Comparison of ENCODE assay signal across 10 cellular contexts in the genomic region with DNA sequence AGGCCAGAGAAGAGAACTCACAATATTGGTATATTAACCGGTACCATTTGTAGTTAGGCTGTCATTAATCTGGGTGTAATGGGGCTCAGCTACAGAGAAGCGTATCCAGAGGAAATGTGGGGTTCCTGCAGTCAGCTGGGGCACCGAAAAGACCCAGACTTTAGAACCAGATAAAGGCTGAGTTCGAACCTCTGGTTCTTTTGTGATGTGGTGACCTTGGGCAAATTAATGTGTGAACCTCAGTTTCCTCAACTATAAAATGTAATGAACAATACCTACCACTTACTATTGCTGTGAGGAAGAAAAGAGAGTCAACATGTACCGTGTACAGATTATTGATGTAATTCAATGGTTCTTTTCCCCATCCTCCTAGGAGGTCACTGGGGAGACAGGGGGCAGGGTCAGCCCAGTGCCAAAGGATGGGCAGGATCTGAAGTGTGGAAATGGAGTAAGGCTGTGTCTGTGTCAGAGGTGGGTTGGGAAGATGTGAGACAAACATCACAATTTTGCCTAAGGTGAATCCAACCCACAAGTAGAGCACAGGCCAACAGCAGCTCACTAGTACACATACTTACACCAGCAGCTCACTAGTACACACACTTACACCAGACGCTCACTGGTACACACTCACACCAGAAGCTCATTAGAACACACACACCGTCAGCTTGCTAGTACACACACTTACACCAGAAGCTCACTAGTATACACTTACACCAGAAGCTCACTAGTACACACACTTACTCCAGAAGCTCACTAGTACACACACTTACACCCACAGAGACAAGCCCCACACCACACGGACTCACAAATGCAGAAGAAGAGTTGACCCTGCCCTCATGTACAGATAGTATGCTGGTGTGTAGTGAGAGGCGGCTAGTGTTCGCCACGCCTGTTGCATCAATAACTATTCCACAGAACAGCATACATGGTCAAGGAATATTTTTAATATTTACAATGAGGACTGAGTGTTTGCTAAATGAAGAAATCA. TPM values are rescaled to one million over a fixed set of nuclear protein-coding genes. Genes with fewer than 3 reads are reported as not detected.
DNase-seq lines count a peak whose midpoint lies in the region; ATAC-seq lines count a peak whose summit lies in the region.
"Had no signal": no experiment of that assay in that cellular context is flagged by ENCODE, and none has a peak within 500 bp of the region (broad histone marks: within the 10 kb centered on the region; RNA-seq: fewer than 3 reads in every experiment).

No MANE protein-coding gene starts in this region.

- H3K27me3 Mint-ChIP-seq in activated naive CD4-positive, alpha-beta T cell treated with anti-CD3 and anti-CD28 coated beads for 36 hours (ENCODE audit: low read depth) = no peaks in the 10 kb centered on the region
- no peaks in the 10 kb centered on the region for H3K27me3 Mint-ChIP-seq in activated naive CD4-positive, alpha-beta T cell treated with anti-CD3 and anti-CD28 coated beads, Interleukin-2, amount 50 U/mL, for 24 hours
- no peaks in the 10 kb centered on the region for H3K27me3 Mint-ChIP-seq in memory B cell

- no peaks in the 10 kb centered on the region for H3K9me3 Mint-ChIP-seq in activated naive CD4-positive, alpha-beta T cell treated with anti-CD3 and anti-CD28 coated beads for 36 hours
- peaks cover 5% of the 10 kb centered on the region for H3K9me3 Mint-ChIP-seq in activated naive CD4-positive, alpha-beta T cell treated with anti-CD3 and anti-CD28 coated beads, Interleukin-2, amount 50 U/mL, for 24 hours
- H3K9me3 Mint-ChIP-seq in memory B cell = no peaks in the 10 kb centered on the region

- peaks cover 82% of the 10 kb centered on the region for H3K36me3 Mint-ChIP-seq in activated naive CD4-positive, alpha-beta T cell treated with anti-CD3 and anti-CD28 coated beads for 36 hours (ENCODE audit: low read depth)
- peaks cover 57% of the 10 kb centered on the region for H3K36me3 Mint-ChIP-seq in activated naive CD4-positive, alpha-beta T cell treated with anti-CD3 and anti-CD28 coated beads, Interleukin-2, amount 50 U/mL, for 24 hours
- peaks cover 44% of the 10 kb centered on the region for H3K36me3 Mint-ChIP-seq in memory B cell

- peak overlapping the region; percentile 99 for H3K27ac Mint-ChIP-seq in activated naive CD4-positive, alpha-beta T cell treated with anti-CD3 and anti-CD28 coated beads for 36 hours
- peak overlapping the region; percentile 99 for H3K27ac Mint-ChIP-seq in activated naive CD4-positive, alpha-beta T cell treated with anti-CD3 and anti-CD28 coated beads, Interleukin-2, amount 50 U/mL, for 24 hours
- peak overlapping the region; percentile 98 for H3K27ac Mint-ChIP-seq in memory B cell

- DNase-seq in activated naive CD4-positive, alpha-beta T cell treated with anti-CD3 and anti-CD28 coated beads for 36 hours = peak; percentile 58
- DNase-seq in activated naive CD4-positive, alpha-beta T cell treated with anti-CD3 and anti-CD28 coated beads, Interleukin-2, amount 50 U/mL, for 16 hours = no peak
- peak in 1 of 2 donors; percentile 9 for DNase-seq in memory B cell (ENCODE audit: low spot score in 2 of 2)
- DNase-seq in ureter (ENCODE audit: low spot score) = peak; percentile 32
- DNase-seq in NCI-H1092 treated with DMSO at 0.1 percent for 48 hours (lab: John Stamatoyannopoulos, UW) = no peak
- no peak for DNase-seq in NCI-H2196 treated with DMSO at 0.1 percent for 48 hours (lab: John Stamatoyannopoulos, UW; ENCODE audit: unreplicated experiment)
- DNase-seq: NCI-H2171 treated with DMSO at 0.1 percent for 48 hours had no signal

- peak overlapping the region; percentile 88 for H3K4me3 Mint-ChIP-seq in activated naive CD4-positive, alpha-beta T cell treated with anti-CD3 and anti-CD28 coated beads for 36 hours
- peak overlapping the region; percentile 98 for H3K4me3 Mint-ChIP-seq in activated naive CD4-positive, alpha-beta T cell treated with anti-CD3 and anti-CD28 coated beads, Interleukin-2, amount 50 U/mL, for 24 hours
- peak overlapping the region; percentile 98 for H3K4me3 Mint-ChIP-seq in memory B cell

- CTCF ChIA-PET in activated naive CD4-positive, alpha-beta T cell treated with anti-CD3 and anti-CD28 coated beads for 36 hours (lab: Charles Lee) = interaction anchor here (0.6 to 21.5 kb wide), 10 partner anchors 9 to 263 kb away, joined by 3 to 382 read pairs (median 4); no protein-coding TSS in a partner anchor

- intact Hi-C loops in activated naive CD4-positive, alpha-beta T cell treated with anti-CD3 and anti-CD28 coated beads for 36 hours (cut with micrococcal nuclease) = loop anchor here (1.0 kb wide), 1 partner anchor 13 kb away; no protein-coding TSS in a partner anchor

- peak; percentile 18 for ATAC-seq in memory B cell (ENCODE audit: low read depth)
- no peak for ATAC-seq in GM19455 (IDR thresholded peaks at IDR 0.05; ENCODE audit: unreplicated experiment)

- H3K4me1 Mint-ChIP-seq in activated naive CD4-positive, alpha-beta T cell treated with anti-CD3 and anti-CD28 coated beads for 36 hours (ENCODE audit: low read depth) = peaks cover 63% of the 10 kb centered on the region
- H3K4me1 Mint-ChIP-seq in activated naive CD4-positive, alpha-beta T cell treated with anti-CD3 and anti-CD28 coated beads, Interleukin-2, amount 50 U/mL, for 24 hours = peaks cover 60% of the 10 kb centered on the region
- peaks cover 68% of the 10 kb centered on the region for H3K4me1 Mint-ChIP-seq in memory B cell

RNA-seq across cellular contexts. Expression of a gene that starts 28.0 kb away (rescaled TPM):
- total RNA-seq in activated naive CD4-positive, alpha-beta T cell treated with anti-CD3 and anti-CD28 coated beads for 36 hours = under 1 TPM in 1 of 2 experiments, not detected in 1; 0.50 TPM
- total RNA-seq in ureter = not detected
- total RNA-seq: dermis microvascular lymphatic vessel endothelial cell had no signal

RNA-seq across cellular contexts. Expression of a gene that starts 49.5 kb away (rescaled TPM):
- total RNA-seq in activated naive CD4-positive, alpha-beta T cell treated with anti-CD3 and anti-CD28 coated beads for 36 hours = not detected
- not detected for total RNA-seq in ureter
- total RNA-seq: dermis microvascular lymphatic vessel endothelial cell had no signal

RNA-seq across cellular contexts. Expression of a gene that starts 56.1 kb away (rescaled TPM):
- total RNA-seq in activated naive CD4-positive, alpha-beta T cell treated with anti-CD3 and anti-CD28 coated beads for 36 hours = 10 to 100 TPM; 22.1 to 22.8 TPM
- 55.9 TPM for total RNA-seq in ureter

Comparison
In these comparisons a context has a peak if more than half of its experiments do, and no peak if none do; other contexts are left out.
1. DNase-seq: peak in activated naive CD4-positive, alpha-beta T cell treated with anti-CD3 and anti-CD28 coated beads for 36 hours (single experiment) and ureter (single experiment); none in activated naive CD4-positive, alpha-beta T cell treated with anti-CD3 and anti-CD28 coated beads, Interleukin-2, amount 50 U/mL, for 16 hours (single experiment), NCI-H1092 treated with DMSO at 0.1 percent for 48 hours (single experiment) and NCI-H2196 treated with DMSO at 0.1 percent for 48 hours (single experiment).
2. Peak in every context shown above with its lines, with median percentiles within 50 percentile points of each other: H3K27ac Mint-ChIP-seq and H3K4me3 Mint-ChIP-seq.